Comparison of ENCODE assay signal across 18 cellular contexts in genomic region chr10:95504187-95504800, GRCh38. TPM values are rescaled to one million over a fixed set of nuclear protein-coding genes. Genes with fewer than 3 reads are reported as not detected.
DNase-seq lines count a peak whose midpoint lies in the region; ATAC-seq and TF ChIP-seq lines count a peak whose summit lies in the region.
"Had no signal": no experiment of that assay in that cellular context is flagged by ENCODE, and none has a peak within 500 bp of the region (broad histone marks: within the 10 kb centered on the region; RNA-seq: fewer than 3 reads in every experiment).

No MANE protein-coding gene starts in this region.

- H3K4me1 Mint-ChIP-seq in WTC11: peaks cover 78% of the 10 kb centered on the region
- H3K4me1 Mint-ChIP-seq in effector memory CD8-positive, alpha-beta T cell (ENCODE audit: low read depth in 2 of 2): no peaks in the 10 kb centered on the region
- no peaks in the 10 kb centered on the region for H3K4me1 Mint-ChIP-seq in activated T-helper 17 cell treated with anti-CD3 and anti-CD28 coated beads, Interleukin-2, amount 50 U/mL, for 72 hours
- H3K4me1 Mint-ChIP-seq: activated CD4-positive, alpha-beta T cell treated with anti-CD3 and anti-CD28 coated beads, Interleukin-2, amount 10 ng/mL, durations not matched to agents 24 days and 14 days had no signal

- ATAC-seq in WTC11: no peak
- no peak for ATAC-seq in effector memory CD8-positive, alpha-beta T cell (replicated peaks)
- ATAC-seq in GM18873 (IDR thresholded peaks at IDR 0.05; ENCODE audit: low FRiP score, unreplicated experiment): no peak
- ATAC-seq in activated T-helper 17 cell treated with anti-CD3 and anti-CD28 coated beads, Interleukin-2, amount 50 U/mL, for 72 hours (replicated peaks): no peak
- ATAC-seq: activated naive CD4-positive, alpha-beta T cell treated with anti-CD3 and anti-CD28 coated beads, Interleukin-2, amount 50 U/mL, for 72 hours; stimulated activated naive CD8-positive, alpha-beta T cell treated with anti-CD3 and anti-CD28 coated beads, Interleukin-15, Interleukin-2, amounts not matched to agents 100 U/mL and 50 U/mL, for 24 hours; upper lobe of right lung had no signal

- TF ChIP-seq EP300 in sigmoid colon (IDR thresholded peaks at IDR 0.05): no peak

- H3K4me3 ChIP-seq in esophagus squamous epithelium: no peak overlapping the region
- H3K4me3 ChIP-seq in sigmoid colon: no peak overlapping the region
- H3K4me3 ChIP-seq: upper lobe of right lung had no signal

- TF ChIP-seq CTCF in WTC11 (IDR thresholded peaks at IDR 0.05): no peak
- no peak for TF ChIP-seq CTCF in esophagus squamous epithelium (IDR thresholded peaks at IDR 0.05)
- TF ChIP-seq CTCF in sigmoid colon (IDR thresholded peaks at IDR 0.05): no peak

- H3K27me3 Mint-ChIP-seq in WTC11 (ENCODE audit: low read depth): no peaks in the 10 kb centered on the region
- peaks cover 0 to 20% of the 10 kb centered on the region in 2 donors for H3K27me3 Mint-ChIP-seq in effector memory CD8-positive, alpha-beta T cell
- H3K27me3 Mint-ChIP-seq in activated T-helper 17 cell treated with anti-CD3 and anti-CD28 coated beads, Interleukin-2, amount 50 U/mL, for 72 hours: peaks cover 3% of the 10 kb centered on the region

- H3K9me3 ChIP-seq in esophagus squamous epithelium (no peaks in the 10 kb centered on the region), sigmoid colon (no peaks in the 10 kb centered on the region)
- H3K9me3 ChIP-seq: upper lobe of right lung had no signal

- H3K4me1 ChIP-seq in esophagus squamous epithelium: peaks cover 0 to 52% (median 10%) of the 10 kb centered on the region in 3 donors
- peaks cover 0 to 100% (median 97%) of the 10 kb centered on the region in 4 donors for H3K4me1 ChIP-seq in sigmoid colon

- TF ChIP-seq POLR2A in esophagus squamous epithelium (IDR thresholded peaks at IDR 0.05) (no peak), sigmoid colon (IDR thresholded peaks at IDR 0.05) (no peak)

- DNase-seq in HUDEP-2 (lab: John Stamatoyannopoulos, UW; ENCODE audit: unreplicated experiment in 76 of 76) (peak in 73 of 76 experiments; percentile 20 to 93 (median 69)), WTC11 (ENCODE audit: low spot score) (no peak), esophagus squamous epithelium (lab: John Stamatoyannopoulos, UW) (no peak), sigmoid colon (no peak)
- DNase-seq in effector memory CD8-positive, alpha-beta T cell: no peak
- DNase-seq: activated CD4-positive, alpha-beta T cell treated with anti-CD3 and anti-CD28 coated beads, Interleukin-2, amount 10 ng/mL, durations not matched to agents 24 days and 14 days; islet precursor cell; Karpas-422; NCI-H1092; NCI-H1930; SIG-M5; stimulated activated CD4-positive, alpha-beta T cell treated with anti-CD3 and anti-CD28 coated beads, Interleukin-12 subunit alpha, Interleukin-12 subunit beta, amount 100 ng/mL, for 4 hours; stimulated activated CD4-positive, alpha-beta T cell treated with anti-CD3 and anti-CD28 coated beads, Interleukin-4, amount 100 ng/mL, for 4 hours; stimulated activated naive CD8-positive, alpha-beta T cell treated with anti-CD3 and anti-CD28 coated beads, Interleukin-15, Interleukin-2, amounts not matched to agents 100 U/mL and 50 U/mL, for 24 hours; upper lobe of right lung had no signal

- WGBS in esophagus squamous epithelium, 2 donors: 40 to 59% methylated on average over 5 of the region's 5 CpGs
- WGBS in sigmoid colon, 2 donors: 88 to 93% methylated on average over 5 of the region's 5 CpGs

- POLR2A ChIA-PET in WTC11 (lab: Charles Lee): interaction anchor here (0.5 kb wide), 1 partner anchor 1729 kb away, joined by 6 read pairs; no protein-coding TSS in a partner anchor

- peak overlapping the region; percentile 45 to 87 (median 82) for H3K27ac ChIP-seq in esophagus squamous epithelium
- H3K27ac ChIP-seq in sigmoid colon: peak overlapping the region; percentile 93 to 98 (median 96)
- H3K27ac ChIP-seq: upper lobe of right lung had no signal

- no peaks in the 10 kb centered on the region for H3K36me3 ChIP-seq in esophagus squamous epithelium
- H3K36me3 ChIP-seq in sigmoid colon: peaks cover 0 to 7% (median 0%) of the 10 kb centered on the region in 4 donors
- H3K36me3 ChIP-seq: upper lobe of right lung had no signal

- H3K27me3 ChIP-seq in esophagus squamous epithelium (no peaks in the 10 kb centered on the region), sigmoid colon (no peaks in the 10 kb centered on the region)
- H3K27me3 ChIP-seq: upper lobe of right lung had no signal

- H3K4me3 Mint-ChIP-seq in WTC11: no peak overlapping the region
- no peak overlapping the region for H3K4me3 Mint-ChIP-seq in effector memory CD8-positive, alpha-beta T cell
- no peak overlapping the region for H3K4me3 Mint-ChIP-seq in activated T-helper 17 cell treated with anti-CD3 and anti-CD28 coated beads, Interleukin-2, amount 50 U/mL, for 72 hours
- H3K4me3 Mint-ChIP-seq: activated CD4-positive, alpha-beta T cell treated with anti-CD3 and anti-CD28 coated beads, Interleukin-2, amount 10 ng/mL, durations not matched to agents 24 days and 14 days had no signal

- CTCF ChIA-PET in WTC11 (lab: Charles Lee): interaction anchor here (1.2 to 1.7 kb wide), 2 partner anchors 74 to 97 kb away, joined by 3 to 5 read pairs; no protein-coding TSS in a partner anchor

- H3K9me3 Mint-ChIP-seq in WTC11: no peaks in the 10 kb centered on the region
- H3K9me3 Mint-ChIP-seq in effector memory CD8-positive, alpha-beta T cell: no peaks in the 10 kb centered on the region
- no peaks in the 10 kb centered on the region for H3K9me3 Mint-ChIP-seq in activated T-helper 17 cell treated with anti-CD3 and anti-CD28 coated beads, Interleukin-2, amount 50 U/mL, for 72 hours
- H3K9me3 Mint-ChIP-seq: activated CD4-positive, alpha-beta T cell treated with anti-CD3 and anti-CD28 coated beads, Interleukin-2, amount 10 ng/mL, durations not matched to agents 24 days and 14 days; activated naive CD4-positive, alpha-beta T cell treated with anti-CD3 and anti-CD28 coated beads, Interleukin-2, amount 50 U/mL, for 72 hours had no signal

- H3K36me3 Mint-ChIP-seq in WTC11: no peaks in the 10 kb centered on the region
- no peaks in the 10 kb centered on the region for H3K36me3 Mint-ChIP-seq in effector memory CD8-positive, alpha-beta T cell (ENCODE audit: insufficient read depth)
- no peaks in the 10 kb centered on the region for H3K36me3 Mint-ChIP-seq in activated T-helper 17 cell treated with anti-CD3 and anti-CD28 coated beads, Interleukin-2, amount 50 U/mL, for 72 hours (ENCODE audit: low read depth)
- H3K36me3 Mint-ChIP-seq: activated naive CD4-positive, alpha-beta T cell treated with anti-CD3 and anti-CD28 coated beads, Interleukin-2, amount 50 U/mL, for 72 hours had no signal

- intact Hi-C loops in esophagus squamous epithelium (cut with DNase I): no loop called here
- intact Hi-C loops in sigmoid colon (cut with DNase I): loop anchor here (5.0 kb wide), 1 partner anchor 53 kb away; no protein-coding TSS in a partner anchor

- 0 out of 2 replicates have a peak overlapping the region, but pooled peaks have one; percentile 29 for H3K27ac Mint-ChIP-seq in WTC11
- no peak overlapping the region for H3K27ac Mint-ChIP-seq in effector memory CD8-positive, alpha-beta T cell
- H3K27ac Mint-ChIP-seq in activated T-helper 17 cell treated with anti-CD3 and anti-CD28 coated beads, Interleukin-2, amount 50 U/mL, for 72 hours: no peak overlapping the region
- H3K27ac Mint-ChIP-seq: activated CD4-positive, alpha-beta T cell treated with anti-CD3 and anti-CD28 coated beads, Interleukin-2, amount 10 ng/mL, durations not matched to agents 24 days and 14 days; activated naive CD4-positive, alpha-beta T cell treated with anti-CD3 and anti-CD28 coated beads, Interleukin-2, amount 50 U/mL, for 72 hours had no signal

TF ChIP-seq in WTC11, 78 proteins besides CTCF, POLR2A, EP300 and RAD21 (continues in another document):
- no peak for TF ChIP-seq ZNF416 (CRISPR knock-in tag; IDR thresholded peaks at IDR 0.05)
- TF ChIP-seq HMGA2 (CRISPR knock-in tag; IDR thresholded peaks at IDR 0.05): no peak
- TF ChIP-seq E2F4 (CRISPR knock-in tag; IDR thresholded peaks at IDR 0.05; ENCODE audit: borderline replicate concordance, low read depth): no peak
- no peak for TF ChIP-seq PREB (CRISPR knock-in tag; IDR thresholded peaks at IDR 0.05; ENCODE audit: borderline replicate concordance)
- TF ChIP-seq ATF1 (CRISPR knock-in tag; IDR thresholded peaks at IDR 0.05): no peak
- no peak for TF ChIP-seq PRRX2 (CRISPR knock-in tag; IDR thresholded peaks at IDR 0.05)
- TF ChIP-seq TCF7 (CRISPR knock-in tag; IDR thresholded peaks at IDR 0.05; ENCODE audit: low read depth): no peak

RNA-seq across cellular contexts. Expression of gene SORBS1, which starts 56.9 kb away (rescaled TPM):
- 33.8 to 39.9 TPM (median 34.3 TPM) in 3 replicates for total RNA-seq in WTC11 (2021)
- 100 to 1,000 TPM in 1 of 4 donors, 10 to 100 TPM in 3; 23.3 to 359 (median 72.2) TPM for total RNA-seq in esophagus squamous epithelium
- total RNA-seq in sigmoid colon: 1,000 to 10,000 TPM in 2 of 4 donors, 100 to 1,000 TPM in 2; 664 to 1,403 (median 979) TPM
- 10 to 100 TPM in 2 of 3 donors, 1 to 10 TPM in 1; 8.1 to 56.2 (median 19.2) TPM for polyA plus RNA-seq in sigmoid colon
- total RNA-seq in activated T-helper 17 cell treated with anti-CD3 and anti-CD28 coated beads, Interleukin-2, amount 50 U/mL, for 72 hours: 1 to 10 TPM; 1.1 to 3.4 TPM

Comparison
In these comparisons a context has a peak if more than half of its experiments do, and no peak if none do; other contexts are left out.
1. DNase-seq: peak in HUDEP-2 (73 of 76); none in WTC11 (single experiment), esophagus squamous epithelium (single experiment), sigmoid colon (single experiment) and effector memory CD8-positive, alpha-beta T cell (0 of 3).